In the genomic region with DNA sequence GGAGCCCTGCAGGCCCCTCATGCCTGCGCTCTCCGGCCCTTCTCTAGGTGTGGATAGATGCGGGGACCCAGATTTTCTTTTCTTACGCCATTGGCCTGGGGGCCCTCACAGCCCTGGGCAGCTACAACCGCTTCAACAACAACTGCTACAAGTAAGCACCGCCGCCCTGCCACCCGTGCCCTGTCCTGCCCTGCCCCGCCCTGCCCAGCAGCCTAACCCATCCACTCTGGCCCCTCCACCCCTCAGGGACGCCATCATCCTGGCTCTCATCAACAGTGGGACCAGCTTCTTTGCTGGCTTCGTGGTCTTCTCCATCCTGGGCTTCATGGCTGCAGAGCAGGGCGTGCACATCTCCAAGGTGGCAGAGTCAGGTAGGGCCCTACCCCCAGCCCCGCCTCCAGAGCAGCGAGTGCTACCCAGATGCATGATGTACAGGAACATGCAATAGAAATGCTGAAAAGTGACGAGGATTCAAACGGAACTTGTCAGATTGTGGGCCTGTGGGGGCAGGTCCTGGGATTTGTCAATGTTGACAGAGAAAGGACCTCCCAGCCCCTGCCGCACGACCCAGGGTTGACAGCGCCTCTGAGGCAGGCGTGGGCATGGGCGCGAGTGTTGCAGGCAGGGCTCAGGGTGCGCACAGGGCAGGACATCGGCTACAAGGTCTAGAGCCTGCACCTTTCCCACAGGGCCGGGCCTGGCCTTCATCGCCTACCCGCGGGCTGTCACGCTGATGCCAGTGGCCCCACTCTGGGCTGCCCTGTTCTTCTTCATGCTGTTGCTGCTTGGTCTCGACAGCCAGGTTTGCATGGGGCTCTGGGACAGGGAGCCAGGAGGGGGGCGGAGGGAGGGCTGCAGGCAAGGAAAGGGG, we compare ENCODE assay signal across 19 cellular contexts. TPM values are rescaled to one million over a fixed set of nuclear protein-coding genes. Genes with fewer than 3 reads are reported as not detected.
"Had no signal": no experiment of that assay in that cellular context is flagged by ENCODE, and none has a peak within 500 bp of the region (broad histone marks: within the 10 kb centered on the region; RNA-seq: fewer than 3 reads in every experiment).

No MANE protein-coding gene starts in this region.

- H3K27me3 ChIP-seq: cardiac muscle cell had no signal

- H3K27ac Mint-ChIP-seq: activated CD4-positive, alpha-beta memory T cell treated with anti-CD3 and anti-CD28 coated beads for 36 hours; activated CD4-positive, alpha-beta T cell treated with anti-CD3 and anti-CD28 coated beads for 36 hours; activated naive CD8-positive, alpha-beta T cell treated with anti-CD3 and anti-CD28 coated beads for 36 hours; activated T-helper 17 cell treated with anti-CD3 and anti-CD28 coated beads, Interleukin-2, amount 50 U/mL, for 72 hours; natural killer cell treated with Interleukin-12 subunit alpha and Interleukin-12 subunit beta and Interleukin-15 and Interleukin-18, amount 100 ng/mL, for 72 hours; WTC11 had no signal

- H3K36me3 Mint-ChIP-seq: activated naive CD8-positive, alpha-beta T cell treated with anti-CD3 and anti-CD28 coated beads for 36 hours; natural killer cell treated with Interleukin-12 subunit alpha and Interleukin-12 subunit beta and Interleukin-15 and Interleukin-18, amount 100 ng/mL, for 72 hours had no signal

- H3K27me3 Mint-ChIP-seq: activated CD4-positive, alpha-beta T cell treated with anti-CD3 and anti-CD28 coated beads for 36 hours; activated naive CD8-positive, alpha-beta T cell treated with anti-CD3 and anti-CD28 coated beads for 36 hours; activated T-helper 17 cell treated with anti-CD3 and anti-CD28 coated beads, Interleukin-2, amount 50 U/mL, for 72 hours; natural killer cell treated with Interleukin-12 subunit alpha and Interleukin-12 subunit beta and Interleukin-15 and Interleukin-18, amount 100 ng/mL, for 72 hours had no signal

- H3K9me3 Mint-ChIP-seq: activated CD4-positive, alpha-beta memory T cell treated with anti-CD3 and anti-CD28 coated beads for 36 hours; activated naive CD8-positive, alpha-beta T cell treated with anti-CD3 and anti-CD28 coated beads for 36 hours; activated T-helper 17 cell treated with anti-CD3 and anti-CD28 coated beads, Interleukin-2, amount 50 U/mL, for 72 hours; natural killer cell treated with Interleukin-12 subunit alpha and Interleukin-12 subunit beta and Interleukin-15 and Interleukin-18, amount 100 ng/mL, for 72 hours; WTC11 had no signal

- H3K27ac ChIP-seq: cardiac muscle cell, epithelial cell of prostate, SK-N-MC had no signal

- H3K4me1 Mint-ChIP-seq: activated CD4-positive, alpha-beta T cell treated with anti-CD3 and anti-CD28 coated beads for 36 hours; activated naive CD8-positive, alpha-beta T cell treated with anti-CD3 and anti-CD28 coated beads for 36 hours; activated T-helper 17 cell treated with anti-CD3 and anti-CD28 coated beads, Interleukin-2, amount 50 U/mL, for 72 hours; WTC11 had no signal

- DNase-seq: activated CD4-positive, alpha-beta memory T cell treated with anti-CD3 and anti-CD28 coated beads for 36 hours; activated CD4-positive, alpha-beta T cell treated with anti-CD3 and anti-CD28 coated beads for 36 hours; activated naive CD4-positive, alpha-beta T cell; activated naive CD8-positive, alpha-beta T cell treated with anti-CD3 and anti-CD28 coated beads for 36 hours; activated T-cell treated with anti-CD3 and anti-CD28 coated beads for 4 hours; amniotic stem cell; foreskin melanocyte; nucleus accumbens had no signal

- H3K36me3 ChIP-seq: cardiac muscle cell had no signal

- ATAC-seq: activated CD4-positive, alpha-beta T cell treated with anti-CD3 and anti-CD28 coated beads for 36 hours; activated T-helper 17 cell treated with anti-CD3 and anti-CD28 coated beads, Interleukin-2, amount 50 U/mL, for 72 hours; natural killer cell treated with Interleukin-12 subunit alpha and Interleukin-12 subunit beta and Interleukin-15 and Interleukin-18, amount 100 ng/mL, for 72 hours; WTC11 had no signal

- H3K4me3 ChIP-seq: cardiac muscle cell, dorsolateral prefrontal cortex, SK-N-MC had no signal

- H3K4me3 Mint-ChIP-seq: activated CD4-positive, alpha-beta memory T cell treated with anti-CD3 and anti-CD28 coated beads for 36 hours; activated CD4-positive, alpha-beta T cell treated with anti-CD3 and anti-CD28 coated beads for 36 hours; activated naive CD8-positive, alpha-beta T cell treated with anti-CD3 and anti-CD28 coated beads for 36 hours; activated T-helper 17 cell treated with anti-CD3 and anti-CD28 coated beads, Interleukin-2, amount 50 U/mL, for 72 hours; natural killer cell treated with Interleukin-12 subunit alpha and Interleukin-12 subunit beta and Interleukin-15 and Interleukin-18, amount 100 ng/mL, for 72 hours; WTC11 had no signal

RNA-seq across cellular contexts. Expression of gene PNCK, which starts 19.8 kb away (rescaled TPM):
- total RNA-seq: natural killer cell treated with Interleukin-12 subunit alpha and Interleukin-12 subunit beta and Interleukin-15 and Interleukin-18, amount 100 ng/mL, for 72 hours; skeletal muscle tissue; T-helper 2 cell treated with Interferon-gamma antibody and Interleukin-4, amounts not matched to agents 100 ng/mL and 5 ng/mL, for 36 hours had no signal
- polyA plus RNA-seq: fibroblast of lung had no signal

RNA-seq across cellular contexts. Expression of gene DUSP9, which starts 46.4 kb away (rescaled TPM):
- total RNA-seq: fibroblast of lung; natural killer cell treated with Interleukin-12 subunit alpha and Interleukin-12 subunit beta and Interleukin-15 and Interleukin-18, amount 100 ng/mL, for 72 hours; posterior vena cava; skeletal muscle tissue; T-helper 2 cell treated with Interferon-gamma antibody and Interleukin-4, amounts not matched to agents 100 ng/mL and 5 ng/mL, for 36 hours had no signal
- polyA plus RNA-seq: fibroblast of lung had no signal
